10 cellular contexts compared by ENCODE assay signal in genomic region chr11:15816270-15816871, GRCh38.
DNase-seq lines count a peak whose midpoint lies in the region; ATAC-seq, FAIRE-seq and TF ChIP-seq lines count a peak whose summit lies in the region.
"Had no signal": no experiment of that assay in that cellular context is flagged by ENCODE, and none has a peak within 500 bp of the region (broad histone marks: within the 10 kb centered on the region; RNA-seq: fewer than 3 reads in every experiment).

No MANE protein-coding gene starts in this region.

- peak; percentile 76 to 85 for ATAC-seq in lower lobe of right lung
- ATAC-seq in GM21717 (IDR thresholded peaks at IDR 0.05; ENCODE audit: unreplicated experiment): no peak
- no peak for ATAC-seq in HG02852 (IDR thresholded peaks at IDR 0.05; ENCODE audit: unreplicated experiment)
- no peak for ATAC-seq in HG03097 (IDR thresholded peaks at IDR 0.05; ENCODE audit: low FRiP score, unreplicated experiment)

- peaks cover 34% of the 10 kb centered on the region for H3K4me1 Mint-ChIP-seq in brain
- H3K4me1 Mint-ChIP-seq: immature natural killer cell had no signal

- H3K36me3 Mint-ChIP-seq in brain: peaks cover 12% of the 10 kb centered on the region
- H3K36me3 Mint-ChIP-seq: immature natural killer cell had no signal

- peaks cover 36% of the 10 kb centered on the region for H3K4me1 ChIP-seq in lower lobe of right lung

- H3K4me3 Mint-ChIP-seq in brain: no peak overlapping the region
- H3K4me3 Mint-ChIP-seq: immature natural killer cell had no signal

- peaks cover 3% of the 10 kb centered on the region for H3K9me3 ChIP-seq in AG04450 (ENCODE audit: control insufficient read depth, insufficient read depth, low read length)
- H3K9me3 ChIP-seq in lower lobe of right lung: no peaks in the 10 kb centered on the region

- H3K27ac ChIP-seq in AG04450 (ENCODE audit: low read depth, low read length): peak overlapping the region; percentile 86
- peak overlapping the region; percentile 68 for H3K27ac ChIP-seq in lower lobe of right lung

- TF ChIP-seq CTCF in AG04450 (IDR thresholded peaks at IDR 0.05; ENCODE audit: low read depth, low read length) (no peak), brain (conservative IDR thresholded peaks at IDR 0.05) (no peak), lower lobe of right lung (IDR thresholded peaks at IDR 0.05) (no peak)

- POLR2A ChIA-PET in AG04450 (lab: Yijun Ruan, JAX): no interaction called here

- CTCF ChIA-PET in AG04450 (lab: Charles Lee): no interaction called here

- H3K4me3 ChIP-seq in AG04450 (ENCODE audit: low read depth, low read length) (no peak overlapping the region), lower lobe of right lung (no peak overlapping the region)

- peaks cover 5 to 40% (median 23%) of the 10 kb centered on the region in 5 experiments for H3K9me3 Mint-ChIP-seq in brain

- FAIRE-seq in GM19239 (lab: Jason Lieb, UNC): no peak

- H3K27me3 Mint-ChIP-seq in brain: peaks cover 3% of the 10 kb centered on the region

- no peaks in the 10 kb centered on the region for H3K36me3 ChIP-seq in lower lobe of right lung

- peak overlapping the region in 4 of 5 experiments; percentile 36 to 83 (median 77) for H3K27ac Mint-ChIP-seq in brain
- H3K27ac Mint-ChIP-seq: immature natural killer cell had no signal

- no peaks in the 10 kb centered on the region for H3K27me3 ChIP-seq in AG04450 (ENCODE audit: control insufficient read depth, insufficient read depth, low read length)
- no peaks in the 10 kb centered on the region for H3K27me3 ChIP-seq in lower lobe of right lung (ENCODE audit: low read depth)

- DNase-seq in AG04450 (ENCODE audit: low read depth, low spot score): peak; percentile 72
- DNase-seq in M059J (ENCODE audit: low read depth): peak; percentile 24
- no peak for DNase-seq in lower lobe of right lung
- no peak for DNase-seq in GM19239 (ENCODE audit: insufficient read length, low spot score)
- DNase-seq: immature natural killer cell, NCI-H510A treated with DMSO at 0.1 percent for 48 hours had no signal

- intact Hi-C loops in lower lobe of right lung (cut with DNase I): no loop called here

Comparison
In these comparisons a context has a peak if more than half of its experiments do, and no peak if none do; other contexts are left out.
1. DNase-seq: peak in AG04450 (single experiment) and M059J (single experiment); none in lower lobe of right lung (single experiment) and GM19239 (single experiment).
2. ATAC-seq: peak in lower lobe of right lung (2 of 2); none in GM21717 (single experiment), HG02852 (single experiment) and HG03097 (single experiment).